ENCODE assay signal across 8 cellular contexts in the genomic region with DNA sequence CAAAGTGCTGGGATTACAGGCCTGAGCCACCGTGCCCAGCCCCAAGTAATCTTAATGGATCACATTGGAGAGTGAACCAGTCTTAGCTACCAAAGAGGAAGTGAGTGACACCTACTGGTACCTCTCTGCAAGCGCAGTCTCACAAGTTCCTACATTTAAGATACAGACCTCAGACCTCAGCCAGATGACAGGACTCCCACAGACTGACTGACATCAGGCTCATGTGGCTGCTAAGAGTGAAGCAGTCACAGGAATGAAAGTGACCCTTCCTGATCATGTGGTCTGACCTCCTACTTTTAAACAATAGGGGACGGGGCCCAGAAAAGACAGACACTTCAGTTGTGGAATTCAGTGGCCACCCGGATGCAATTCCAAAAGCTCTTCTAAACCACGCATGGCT. TPM values are rescaled to one million over a fixed set of nuclear protein-coding genes. Genes with fewer than 3 reads are reported as not detected.
A peak's percentile ranks its signal among the peaks of the same experiment; 100 is the strongest.
DNase-seq lines count a peak whose midpoint lies in the region; ATAC-seq and TF ChIP-seq lines count a peak whose summit lies in the region.

No MANE protein-coding gene starts in this region.

- H3K4me3 Mint-ChIP-seq in WTC11 = no peak overlapping the region

- TF ChIP-seq CTCF in AG09319 (IDR thresholded peaks at IDR 0.05; ENCODE audit: low read depth, low read length) (peak; percentile 81), WTC11 (IDR thresholded peaks at IDR 0.05) (peak; percentile 60)

- H3K27ac Mint-ChIP-seq in WTC11 = no peak overlapping the region

- DNase-seq in AG09319 (ENCODE audit: extremely low read depth, low read depth) = peak; percentile 65
- peak; percentile 26 for DNase-seq in NCI-H2196 (lab: John Stamatoyannopoulos, UW; ENCODE audit: unreplicated experiment)
- peak; percentile 76 for DNase-seq in WTC11 (ENCODE audit: low spot score)
- DNase-seq in caudate nucleus (lab: John Stamatoyannopoulos, UW) = peak in 41 of 61 donors; percentile 0 to 85 (median 21)
- DNase-seq in left kidney (ENCODE audit: low read depth, low spot score) = peak; percentile 88
- DNase-seq in stimulated activated CD4-positive, alpha-beta T cell treated with anti-CD3 and anti-CD28 coated beads, Interleukin-4, amount 100 ng/mL, for 48 hours (ENCODE audit: low read depth in 2 of 2) = peak; percentile 29 to 51

- POLR2A ChIA-PET in WTC11 (lab: Charles Lee) = interaction anchor here (0.6 to 1.4 kb wide), 3 partner anchors 11 to 344 kb away, joined by 3 to 4 read pairs (median 3); no protein-coding TSS in a partner anchor

- H3K27ac ChIP-seq in caudate nucleus (ENCODE audit: low read depth, low read length) = no peak overlapping the region

- ATAC-seq in GM18907 (IDR thresholded peaks at IDR 0.05; ENCODE audit: unreplicated experiment) (peak; percentile 84), HG03103 (IDR thresholded peaks at IDR 0.05; ENCODE audit: low read depth, unreplicated experiment) (peak; percentile 67), WTC11 (peak; percentile 95)

- CTCF ChIA-PET in WTC11 (lab: Charles Lee) = interaction anchor here (0.5 to 3.7 kb wide), 46 partner anchors 9 to 526 kb away, joined by 3 to 39 read pairs (median 4); a partner anchor contains a TSS

- no peaks in the 10 kb centered on the region for H3K9me3 Mint-ChIP-seq in WTC11

- no peaks in the 10 kb centered on the region for H3K4me1 Mint-ChIP-seq in WTC11

- H3K36me3 Mint-ChIP-seq in WTC11 = peaks cover 35% of the 10 kb centered on the region

- no peaks in the 10 kb centered on the region for H3K27me3 Mint-ChIP-seq in WTC11 (ENCODE audit: low read depth)

TF ChIP-seq in WTC11, 78 proteins besides CTCF, POLR2A, EP300 and RAD21:
- TF ChIP-seq KAT7 (CRISPR knock-in tag; IDR thresholded peaks at IDR 0.05; ENCODE audit: borderline replicate concordance) = no peak

RNA-seq across cellular contexts. Expression of a gene that starts 36.3 kb away (rescaled TPM):
- 37.0 to 48.2 TPM (median 41.4 TPM) in 3 replicates for total RNA-seq in WTC11 (2021)

Comparison
In these comparisons a context has a peak if more than half of its experiments do, and no peak if none do; other contexts are left out.
1. DNase-seq: peak in every context shown above with its lines; median percentile 88 in left kidney; 76 in WTC11; 65 in AG09319; 40 in stimulated activated CD4-positive, alpha-beta T cell treated with anti-CD3 and anti-CD28 coated beads, Interleukin-4, amount 100 ng/mL, for 48 hours; 26 in NCI-H2196; 21 in caudate nucleus.